ENCODE assay signal across 11 cellular contexts in genomic region chr1:111214884-111215283, GRCh38. TPM values are rescaled to one million over a fixed set of nuclear protein-coding genes. Genes with fewer than 3 reads are reported as not detected.
DNase-seq lines count a peak whose midpoint lies in the region; ATAC-seq and TF ChIP-seq lines count a peak whose summit lies in the region.
"Had no signal": no experiment of that assay in that cellular context is flagged by ENCODE, and none has a peak within 500 bp of the region (broad histone marks: within the 10 kb centered on the region; RNA-seq: fewer than 3 reads in every experiment).

No MANE protein-coding gene starts in this region.

- H3K27ac ChIP-seq in OCI-LY1 (ENCODE audit: low read depth, low read length, poor library complexity, severe bottlenecking) (peak overlapping the region; percentile 100), mesodermal cell (ENCODE audit: low read depth, low read length, severe bottlenecking) (peak overlapping the region; percentile 24), transverse colon (peak overlapping the region; percentile 6 to 69 (median 40))
- H3K27ac ChIP-seq: prostate gland had no signal

- no peaks in the 10 kb centered on the region for H3K9me3 ChIP-seq in OCI-LY1 (ENCODE audit: low read length)
- H3K9me3 ChIP-seq in mesodermal cell (ENCODE audit: control insufficient read depth, low read length): no peaks in the 10 kb centered on the region
- H3K9me3 ChIP-seq in transverse colon: no peaks in the 10 kb centered on the region
- H3K9me3 ChIP-seq: prostate gland had no signal

- in situ Hi-C loops in transverse colon (cut with MboI; ENCODE audit: low pct_ligation_motif_present in 1 of 4, low pct_unique_long_range_greater_than_20kb in 1 of 4, low sequenced_read_pairs in 3 of 4): loop anchor here in 1 of 4 donors (25.0 kb wide), 2 partner anchors 397 to 547 kb away; partner anchors contain the start of genes DDX20 and RAP1A

- H4K20me1 ChIP-seq in OCI-LY1 (ENCODE audit: insufficient read depth, low read length): no peaks in the 10 kb centered on the region

- peaks cover 7% of the 10 kb centered on the region for H3K9me3 Mint-ChIP-seq in activated T-cell treated with anti-CD3 and anti-CD28 coated beads, Interleukin-2, amount 50 U/mL, for 24 hours

- H3K27ac Mint-ChIP-seq in activated T-cell treated with anti-CD3 and anti-CD28 coated beads, Interleukin-2, amount 50 U/mL, for 24 hours: peak overlapping the region; percentile 92

- H3K4me1 Mint-ChIP-seq in activated T-cell treated with anti-CD3 and anti-CD28 coated beads, Interleukin-2, amount 50 U/mL, for 24 hours (ENCODE audit: low read depth): peaks cover 87% of the 10 kb centered on the region

- no peaks in the 10 kb centered on the region for H3K36me3 ChIP-seq in OCI-LY1 (ENCODE audit: insufficient read depth, low read length)
- no peaks in the 10 kb centered on the region for H3K36me3 ChIP-seq in mesodermal cell (ENCODE audit: control insufficient read depth, insufficient read depth, low read length)
- no peaks in the 10 kb centered on the region for H3K36me3 ChIP-seq in transverse colon
- H3K36me3 ChIP-seq: prostate gland had no signal

- peak; percentile 74 for DNase-seq in activated T-cell treated with anti-CD3 and anti-CD28 coated beads, Interleukin-2, amount 50 U/mL, for 24 hours
- DNase-seq in transverse colon (no peak), NCI-H1930 (lab: John Stamatoyannopoulos, UW) (no peak), NOMO-1 treated with DMSO at 0.1 percent for 48 hours (lab: John Stamatoyannopoulos, UW; ENCODE audit: unreplicated experiment) (no peak)
- DNase-seq: cortex of kidney, hypothalamus had no signal

- H3F3A ChIP-seq in OCI-LY1 (ENCODE audit: insufficient read depth, low read length): peaks cover 30% of the 10 kb centered on the region

- no peaks in the 10 kb centered on the region for H3K9me2 ChIP-seq in OCI-LY1 (ENCODE audit: low read depth, low read length)

- WGBS in mesodermal cell (ENCODE audit: insufficient coverage in 2 of 2), 2 experiments: 85 to 88% methylated on average over 3 to 4 of the region's 7 CpGs
- WGBS in transverse colon (ENCODE audit: low coverage in 1 of 2), 2 donors: 57 to 68% methylated on average over 5 to 7 of the region's 7 CpGs

- H3K4me1 ChIP-seq in OCI-LY1 (ENCODE audit: insufficient read depth, low read length, severe bottlenecking) (peaks cover 80% of the 10 kb centered on the region), mesodermal cell (ENCODE audit: control insufficient read depth, insufficient read depth, low read length, poor library complexity, severe bottlenecking) (peaks cover 23% of the 10 kb centered on the region), transverse colon (peaks cover 0 to 3% (median 0%) of the 10 kb centered on the region in 4 donors)
- H3K4me1 ChIP-seq: prostate gland had no signal

- ATAC-seq in HG02759 (IDR thresholded peaks at IDR 0.05; ENCODE audit: unreplicated experiment): no peak

- intact Hi-C loops in transverse colon (cut with DNase I; ENCODE audit: low total_unique reads): no loop called here

- no peak for TF ChIP-seq EP300 in transverse colon (IDR thresholded peaks at IDR 0.05; ENCODE audit: low read depth)

- no peak overlapping the region for H2AFZ ChIP-seq in OCI-LY1 (ENCODE audit: low read length)

- H3K27me3 ChIP-seq in OCI-LY1 (ENCODE audit: insufficient read depth, low read length): no peaks in the 10 kb centered on the region
- no peaks in the 10 kb centered on the region for H3K27me3 ChIP-seq in transverse colon

- H3K4me2 ChIP-seq in OCI-LY1 (ENCODE audit: low read length): peak overlapping the region; percentile 70

- H3K4me3 Mint-ChIP-seq in activated T-cell treated with anti-CD3 and anti-CD28 coated beads, Interleukin-2, amount 50 U/mL, for 24 hours: peak overlapping the region; percentile 66

- no peak for TF ChIP-seq CTCF in OCI-LY1 (IDR thresholded peaks at IDR 0.05; ENCODE audit: low read length)
- no peak for TF ChIP-seq CTCF in transverse colon (IDR thresholded peaks at IDR 0.05)

- H3K9ac ChIP-seq in OCI-LY1 (ENCODE audit: low read length): peak overlapping the region; percentile 87

- TF ChIP-seq POLR2A in transverse colon (IDR thresholded peaks at IDR 0.05): no peak

- no peaks in the 10 kb centered on the region for H3K27me3 Mint-ChIP-seq in activated T-cell treated with anti-CD3 and anti-CD28 coated beads, Interleukin-2, amount 50 U/mL, for 24 hours

- no peaks in the 10 kb centered on the region for H3K79me2 ChIP-seq in OCI-LY1 (ENCODE audit: insufficient read depth, low read length)

- H3K36me3 Mint-ChIP-seq in activated T-cell treated with anti-CD3 and anti-CD28 coated beads, Interleukin-2, amount 50 U/mL, for 24 hours (ENCODE audit: low read depth): no peaks in the 10 kb centered on the region

- H3K4me3 ChIP-seq in OCI-LY1 (ENCODE audit: low read depth, low read length, poor library complexity, severe bottlenecking) (peak overlapping the region; percentile 46), mesodermal cell (ENCODE audit: extremely low read depth, insufficient read depth, low read length, poor library complexity, severe bottlenecking) (no peak overlapping the region), transverse colon (no peak overlapping the region)
- H3K4me3 ChIP-seq: prostate gland had no signal

RNA-seq across cellular contexts. Expression of gene CHI3L2, which starts 12.6 kb away (rescaled TPM):
- polyA plus RNA-seq in mesodermal cell (2013, experiment 1 of 2): not detected
- not detected for polyA plus RNA-seq in mesodermal cell (2013, experiment 2 of 2)
- total RNA-seq in transverse colon: 1 to 10 TPM in 1 of 4 donors, under 1 TPM in 1, not detected in 2; 0.82 to 2.7 TPM

RNA-seq across cellular contexts. Expression of gene DENND2D, which starts 14.4 kb away (rescaled TPM):
- polyA plus RNA-seq in mesodermal cell (2013, experiment 1 of 2): not detected
- not detected for polyA plus RNA-seq in mesodermal cell (2013, experiment 2 of 2)
- 10 to 100 TPM; 43.4 to 61.0 (median 50.7) TPM for total RNA-seq in transverse colon
- total RNA-seq: HT1080 had no signal

Comparison
In these comparisons a context has a peak if more than half of its experiments do, and no peak if none do; other contexts are left out.
1. H3K27ac ChIP-seq: peak in every context shown above with its lines; median percentile 100 in OCI-LY1; 40 in transverse colon; 24 in mesodermal cell.